Comparison of ENCODE assay signal across 12 cellular contexts in the genomic region with DNA sequence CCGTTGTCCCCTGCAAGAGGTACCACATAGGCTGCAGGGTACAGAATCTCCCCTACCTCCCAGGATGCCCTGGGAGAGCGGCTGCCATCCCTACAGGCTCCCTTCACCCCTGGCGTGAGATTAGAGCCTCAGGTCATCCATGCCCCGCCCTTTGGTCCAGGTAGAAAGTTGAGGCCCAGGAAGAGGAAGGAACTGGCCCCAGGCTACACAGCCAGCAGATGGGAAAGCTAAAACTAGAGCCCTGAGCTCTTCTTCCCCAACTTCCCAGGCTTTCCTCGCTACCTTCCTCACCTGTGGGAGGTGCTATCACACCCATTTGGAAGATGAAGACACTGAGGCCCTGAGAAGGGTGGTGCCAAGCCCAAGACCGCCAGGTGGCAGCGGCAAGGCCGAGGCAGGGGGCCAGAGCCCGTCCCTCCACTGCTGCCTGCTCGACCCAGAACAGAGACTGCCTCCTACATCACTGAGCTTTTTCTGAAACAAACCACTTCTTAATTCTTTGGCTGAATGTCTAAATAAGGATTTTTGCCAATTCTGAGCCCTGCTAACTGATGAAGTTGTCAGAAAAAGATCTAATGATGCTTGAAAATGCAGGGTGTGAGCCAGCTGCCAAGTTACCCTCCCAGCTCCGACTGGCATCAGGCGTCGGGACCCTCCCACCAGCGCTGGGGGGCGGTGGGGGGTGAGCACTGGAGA.
DNase-seq lines count a peak whose midpoint lies in the region; ATAC-seq and TF ChIP-seq lines count a peak whose summit lies in the region.
"Had no signal": no experiment of that assay in that cellular context is flagged by ENCODE, and none has a peak within 500 bp of the region (broad histone marks: within the 10 kb centered on the region; RNA-seq: fewer than 3 reads in every experiment).

No MANE protein-coding gene starts in this region.

- 0 out of 3 replicates have a peak, but pooled peaks have one; percentile 32 for TF ChIP-seq CTCF in GM12872 (IDR thresholded peaks at IDR 0.05; ENCODE audit: insufficient read depth, low read depth, low read length)

- DNase-seq in NAMALWA (ENCODE audit: low spot score) (peak; percentile 39), ecto neural progenitor cell (ENCODE audit: low spot score) (peak; percentile 45), putamen (ENCODE audit: low spot score) (peak; percentile 13), KG1 (lab: John Stamatoyannopoulos, UW) (no peak)
- DNase-seq: activated T-cell treated with anti-CD3 and anti-CD28 coated beads for 4 hours, amniotic stem cell, DMS153, NCI-H2107, psoas muscle had no signal

- ATAC-seq in GM21360 (IDR thresholded peaks at IDR 0.05; ENCODE audit: unreplicated experiment) (no peak), HG02571 (IDR thresholded peaks at IDR 0.05; ENCODE audit: unreplicated experiment) (no peak)
- ATAC-seq: psoas muscle had no signal
